In the genomic region with DNA sequence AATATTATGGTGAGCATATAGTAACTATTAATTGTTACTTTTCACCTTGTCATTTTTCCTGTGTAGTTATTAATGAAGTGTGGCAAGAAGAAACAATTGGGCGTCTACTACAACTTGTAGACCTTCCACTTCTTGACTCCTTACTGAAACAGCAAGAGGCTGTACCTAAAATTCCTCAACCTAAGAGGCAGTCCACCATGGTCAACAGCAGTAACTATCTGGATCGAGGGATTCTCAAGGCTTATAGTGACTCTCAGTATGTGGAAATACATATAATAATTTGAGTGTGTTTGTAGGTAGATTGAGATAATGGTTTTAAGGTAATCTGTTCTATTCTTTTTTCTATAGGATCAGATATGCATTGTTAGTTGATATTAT, we compare ENCODE assay signal across 23 cellular contexts. TPM values are rescaled to one million over a fixed set of nuclear protein-coding genes. Genes with fewer than 3 reads are reported as not detected.
DNase-seq lines count a peak whose midpoint lies in the region; ATAC-seq, FAIRE-seq and TF ChIP-seq lines count a peak whose summit lies in the region.
"Had no signal": no experiment of that assay in that cellular context is flagged by ENCODE, and none has a peak within 500 bp of the region (broad histone marks: within the 10 kb centered on the region; RNA-seq: fewer than 3 reads in every experiment).

No MANE protein-coding gene starts in this region.

- TF ChIP-seq CTCF in IMR-90 (conservative IDR thresholded peaks at IDR 0.05; ENCODE audit: low read depth, low read length) (no peak), K562 (IDR thresholded peaks at IDR 0.05 in 2 of 3, conservative IDR thresholded peaks at IDR 0.05 in 1 of 3; ENCODE audit: insufficient read depth in 2 of 3, low read depth in 1 of 3, low read length in 3 of 3) (no peak), mesothelial cell of epicardium (IDR thresholded peaks at IDR 0.05; ENCODE audit: unreplicated experiment) (no peak), body of pancreas (IDR thresholded peaks at IDR 0.05) (no peak)

- DNase-seq in IMR-90 (no peak), K562 (ENCODE audit: extremely low read depth in 1 of 4, low spot score in 3 of 4) (no peak), mesothelial cell of epicardium (ENCODE audit: low spot score in 2 of 2, unreplicated experiment in 2 of 2) (no peak), T-cell (no peak), NK-92 (lab: John Stamatoyannopoulos, UW; ENCODE audit: unreplicated experiment) (no peak), NCI-H510A (lab: John Stamatoyannopoulos, UW) (no peak), body of pancreas (no peak)
- DNase-seq: CD4-positive, alpha-beta T cell; COR-L47; DMS 273 treated with DMSO at 0.1 percent for 48 hours; DMS79 treated with DMSO at 0.1 percent for 48 hours; GOT3; HCEC 1CT; MV-4-11; NCI-H1105 treated with DMSO at 0.1 percent for 48 hours; NCI-H1694; NCI-H2081; NCI-H446; NCI-H526 treated with DMSO at 0.1 percent for 48 hours; Right ventricle myocardium superior had no signal

- POLR2A ChIA-PET in IMR-90 (lab: Charles Lee; ENCODE audit: unreplicated experiment) (no interaction called here), K562 (lab: Yijun Ruan, JAX) (interaction anchor here (2.1 to 3.1 kb wide), 3 partner anchors 11 to 13 kb away, joined by 7 to 25 read pairs (median 9); partner anchors contain the start of genes DEPDC7 and TCP11L1), T-cell (lab: Charles Lee) (interaction anchor here (0.6 to 0.7 kb wide), 2 partner anchors 97 to 119 kb away, joined by 3 to 4 read pairs; no protein-coding TSS in a partner anchor)

- H3K4ac ChIP-seq in IMR-90 (ENCODE audit: low read depth, low read length): peak overlapping the region; percentile 79

- no peaks in the 10 kb centered on the region for H3K27me3 ChIP-seq in IMR-90 (ENCODE audit: control insufficient read depth, insufficient read depth, low read length)
- no peaks in the 10 kb centered on the region for H3K27me3 ChIP-seq in K562 (ENCODE audit: control insufficient read depth in 2 of 2, insufficient read depth in 2 of 2, low read length in 2 of 2)
- H3K27me3 ChIP-seq in body of pancreas: no peaks in the 10 kb centered on the region
- H3K27me3 ChIP-seq: BLaER1 had no signal

- no peak overlapping the region for H3K9ac ChIP-seq in IMR-90 (ENCODE audit: low read depth, low read length)
- H3K9ac ChIP-seq in K562 (ENCODE audit: insufficient read depth in 1 of 2, low read depth in 2 of 2, low read length in 2 of 2): no peak overlapping the region
- H3K9ac ChIP-seq: BLaER1 had no signal

- H3K27ac ChIP-seq in IMR-90 (ENCODE audit: insufficient read depth, low read length) (peak overlapping the region; percentile 25; the same call in 1 of the 2 replicates), K562 (ENCODE audit: extremely low read depth, low read depth, low read length) (no peak overlapping the region), body of pancreas (peak overlapping the region in 1 of 4 donors; percentile 6)
- H3K27ac ChIP-seq: BLaER1 had no signal

- peak overlapping the region; percentile 86 for H2BK5ac ChIP-seq in IMR-90 (ENCODE audit: low read depth, low read length, poor library complexity, severe bottlenecking)

- no peaks in the 10 kb centered on the region for H3K9me3 ChIP-seq in IMR-90 (ENCODE audit: control insufficient read depth, insufficient read depth, low read length)
- no peaks in the 10 kb centered on the region for H3K9me3 ChIP-seq in K562 (replicated peaks; ENCODE audit: control insufficient read depth, insufficient read depth, low read depth, low read length)
- no peaks in the 10 kb centered on the region for H3K9me3 ChIP-seq in body of pancreas
- H3K9me3 ChIP-seq: BLaER1 had no signal

- H3K4me2 ChIP-seq in IMR-90 (ENCODE audit: low read depth, low read length): peak overlapping the region; percentile 88
- no peak overlapping the region for H3K4me2 ChIP-seq in K562 (ENCODE audit: insufficient read depth, low read length)
- H3K4me2 ChIP-seq: BLaER1 had no signal

- peaks cover 4% of the 10 kb centered on the region for H3K4me1 ChIP-seq in IMR-90 (ENCODE audit: control insufficient read depth, insufficient read depth, low read length)
- no peaks in the 10 kb centered on the region for H3K4me1 ChIP-seq in K562 (replicated peaks in 1 of 2; ENCODE audit: control insufficient read depth in 2 of 2, insufficient read depth in 2 of 2, low read length in 2 of 2)
- no peaks in the 10 kb centered on the region for H3K4me1 ChIP-seq in body of pancreas
- H3K4me1 ChIP-seq: BLaER1 had no signal

- H3K27me3 Mint-ChIP-seq in mesothelial cell of epicardium (ENCODE audit: low read depth) (no peaks in the 10 kb centered on the region), T-cell (peaks cover 0 to 8% of the 10 kb centered on the region in 2 donors)
- H3K27me3 Mint-ChIP-seq: CD4-positive, alpha-beta T cell had no signal

- no peak overlapping the region; the same call in 1 of the 2 replicates for H3K56ac ChIP-seq in IMR-90 (ENCODE audit: extremely low read depth, insufficient read depth, low read length)

- dilution Hi-C loops in IMR-90 (cut with HindIII; ENCODE audit: low sequenced_read_pairs, unreplicated experiment): no loop called here

- H3K14ac ChIP-seq in IMR-90 (replicated peaks; ENCODE audit: low read depth, low read length): peak overlapping the region; percentile 87

- TF ChIP-seq RAD21 in IMR-90 (IDR thresholded peaks at IDR 0.05; ENCODE audit: low read length) (no peak), K562 (CRISPR knock-in tag; conservative IDR thresholded peaks at IDR 0.05 in 1 of 2, IDR thresholded peaks at IDR 0.05 in 1 of 2) (no peak)

- peak overlapping the region in 1 of 2 experiments; percentile 24; a peak in 1 of 4 replicates for H4K8ac ChIP-seq in IMR-90 (ENCODE audit: low read depth in 2 of 2, low read length in 2 of 2)

- ATAC-seq in IMR-90 (ENCODE audit: low read depth): peak; percentile 55
- no peak for ATAC-seq in K562
- ATAC-seq in T-cell (replicated peaks in 1 of 4): no peak
- ATAC-seq in body of pancreas: no peak
- ATAC-seq: GM12878 had no signal

- no CpG with 5 or more reads among the region's 2 CpGs for WGBS in IMR-90 (ENCODE audit: extremely low coverage in 2 of 2, insufficient read length in 1 of 2), 2 experiments
- WGBS in K562 (ENCODE audit: insufficient coverage, low coverage, missing lambda C conversion rate): 68% methylated on average over 2 of the region's 2 CpGs
- WGBS in body of pancreas, 2 donors: 63 to 85% methylated on average over 2 of the region's 2 CpGs

- H3K18ac ChIP-seq in IMR-90 (ENCODE audit: low read depth, low read length): peak overlapping the region; percentile 20; the same call in 1 of the 2 replicates

- H2BK20ac ChIP-seq in IMR-90 (ENCODE audit: low read depth, low read length): peak overlapping the region; percentile 63

- CTCF ChIA-PET in IMR-90 (lab: Yijun Ruan, JAX): interaction anchor here (1.1 kb wide), 1 partner anchor 37 kb away, joined by 3 read pairs; no protein-coding TSS in a partner anchor
- CTCF ChIA-PET in K562 (lab: Yijun Ruan, JAX; ENCODE audit: low intra/inter-chr PET ratio): no interaction called here
- CTCF ChIA-PET in T-cell (lab: Charles Lee): no interaction called here

- H3K4me1 Mint-ChIP-seq in mesothelial cell of epicardium (peaks cover 32% of the 10 kb centered on the region), T-cell (no peaks in the 10 kb centered on the region)

- H4K20me1 ChIP-seq in IMR-90 (ENCODE audit: insufficient read depth, low read length) (peaks cover 3% of the 10 kb centered on the region; the same call in 1 of the 2 replicates), K562 (replicated peaks; ENCODE audit: control insufficient read depth, insufficient read depth, low read length) (no peaks in the 10 kb centered on the region)
- H4K20me1 ChIP-seq: BLaER1 had no signal

- no peak for TF ChIP-seq EP300 in K562 (IDR thresholded peaks at IDR 0.05; ENCODE audit: low read length)

- peaks cover 10% of the 10 kb centered on the region in 2 experiments; a peak in 3 of 4 replicates for H3K79me1 ChIP-seq in IMR-90 (ENCODE audit: low read depth in 1 of 2, low read length in 2 of 2)

- no peak overlapping the region for H3K4me3 Mint-ChIP-seq in mesothelial cell of epicardium
- no peak overlapping the region for H3K4me3 Mint-ChIP-seq in T-cell
- H3K4me3 Mint-ChIP-seq: CD4-positive, alpha-beta T cell had no signal

- H4K5ac ChIP-seq in IMR-90 (ENCODE audit: low read depth, low read length): no peak overlapping the region

- H2BK120ac ChIP-seq in IMR-90 (ENCODE audit: low read depth, low read length): peak overlapping the region; percentile 64

- FAIRE-seq in K562 (lab: Jason Lieb, UNC): peak; percentile 6
- FAIRE-seq: GM12878, HTR-8/SVneo had no signal

- BruUV-seq in IMR-90 (replicated peaks; lab: Mats Ljungman, UMichigan): no TSS peak
- no TSS peak for BruUV-seq in K562 (replicated peaks; lab: Mats Ljungman, UMichigan)

- H2BK15ac ChIP-seq in IMR-90 (ENCODE audit: low read depth, low read length): peak overlapping the region; percentile 63; the same call in 1 of the 3 replicates

- H3K27ac Mint-ChIP-seq in mesothelial cell of epicardium: peak overlapping the region; percentile 90
- no peak overlapping the region for H3K27ac Mint-ChIP-seq in T-cell
- H3K27ac Mint-ChIP-seq: CD4-positive, alpha-beta T cell had no signal

- H3K4me3 ChIP-seq in IMR-90 (ENCODE audit: insufficient read depth, low read depth, low read length) (no peak overlapping the region), K562 (no peak overlapping the region), body of pancreas (no peak overlapping the region)
- H3K4me3 ChIP-seq: BLaER1, GM12878 had no signal

- H2AK9ac ChIP-seq in IMR-90 (replicated peaks; ENCODE audit: low read depth, low read length, poor library complexity): no peak overlapping the region

- H3K23ac ChIP-seq in IMR-90 (ENCODE audit: low read depth, low read length): peak overlapping the region; percentile 62; the same call in 1 of the 2 replicates

- intact Hi-C loops in IMR-90 (cut with micrococcal nuclease) (no loop called here), K562 (cut with micrococcal nuclease) (no loop called here), body of pancreas (cut with DNase I) (no loop called here)

- TF ChIP-seq POLR2A in IMR-90 (IDR thresholded peaks at IDR 0.05; ENCODE audit: low read depth, low read length): no peak
- no peak for TF ChIP-seq POLR2A in K562 (conservative IDR thresholded peaks at IDR 0.05)
- no peak for TF ChIP-seq POLR2A in body of pancreas (IDR thresholded peaks at IDR 0.05)

- H3K9me1 ChIP-seq in IMR-90 (ENCODE audit: insufficient read depth, low read length) (no peaks in the 10 kb centered on the region), K562 (ENCODE audit: control insufficient read depth, insufficient read depth, low read length) (no peaks in the 10 kb centered on the region)

- peak overlapping the region; percentile 45; the same call in 1 of the 2 replicates for H4K91ac ChIP-seq in IMR-90 (ENCODE audit: insufficient read depth, low read depth, low read length)

- H3K36me3 ChIP-seq in IMR-90 (ENCODE audit: control insufficient read depth, insufficient read depth, low read length) (no peaks in the 10 kb centered on the region), K562 (ENCODE audit: control insufficient read depth, insufficient read depth, low read length) (peaks cover 12% of the 10 kb centered on the region; the same call in 2 of the 3 replicates), body of pancreas (replicated peaks in 1 of 2; ENCODE audit: insufficient read depth in 1 of 2, low read depth in 2 of 2) (no peaks in the 10 kb centered on the region)
- H3K36me3 ChIP-seq: BLaER1 had no signal

- H2AFZ ChIP-seq in IMR-90 (replicated peaks; ENCODE audit: low read length, poor library complexity) (no peak overlapping the region), K562 (ENCODE audit: low read depth, low read length) (no peak overlapping the region)

- no peaks in the 10 kb centered on the region for H3K79me2 ChIP-seq in K562 (ENCODE audit: control insufficient read depth, insufficient read depth, low read length)

- H3K9me3 Mint-ChIP-seq in mesothelial cell of epicardium (no peaks in the 10 kb centered on the region), T-cell (no peaks in the 10 kb centered on the region)
- H3K9me3 Mint-ChIP-seq: CD4-positive, alpha-beta T cell had no signal

- peaks cover 2% of the 10 kb centered on the region for H3K36me3 Mint-ChIP-seq in mesothelial cell of epicardium
- no peaks in the 10 kb centered on the region for H3K36me3 Mint-ChIP-seq in T-cell

- in situ Hi-C loops in IMR-90 (cut with MboI; ENCODE audit: low sequenced_read_pairs) (no loop called here), K562 (cut with MboI) (no loop called here)

- H2AK5ac ChIP-seq in IMR-90 (ENCODE audit: low read depth, low read length): peak overlapping the region; percentile 49; the same call in 1 of the 2 replicates

RNA-seq across cellular contexts. Expression of gene TCP11L1, which starts 10.8 kb away (rescaled TPM):
- total RNA-seq in IMR-90 (2012; rRNA removed) (17.4 and 23.1 TPM in 2 replicates), K562 (2014; rRNA removed) (5.8 and 15.3 TPM in 2 replicates), K562 (2014; rRNA removed; fragmentation: Illumina TruSeq; extraction: Trizol) (6.2 and 6.4 TPM in 2 replicates), K562 (2015; rRNA removed; fragmentation: Illumina TruSeq; extraction: Trizol) (4.5 and 4.7 TPM in 2 replicates), K562 (2021) (8.1 and 8.9 TPM in 2 replicates), mesothelial cell of epicardium (18.5 to 20.5 TPM (median 20.3 TPM) in 3 replicates), T-cell (10 to 100 TPM; 12.8 to 20.3 (median 15.1) TPM), body of pancreas (10 to 100 TPM; 26.5 to 41.5 TPM)
- polyA plus RNA-seq in IMR-90 (2012; rRNA removed) (13.7 and 13.9 TPM in 2 replicates), K562 (2011; rRNA removed) (5.8 and 6.1 TPM in 2 replicates), K562 (2014; fragmentation: Illumina TruSeq; extraction: Trizol) (4.5 and 5.4 TPM in 2 replicates), K562 (2014; fragmentation: Nextera tagmentation; extraction: Ambion mirVana) (1 to 10 TPM; 1.6 TPM), K562 (2014; rRNA removed) (4.1 and 4.3 TPM in 2 replicates)
- 8.7 and 8.9 TPM in 2 replicates for polyA plus RNA-seq in IMR-90 (2012; cell fraction: cytosol; rRNA removed)
- 9.7 and 14.1 TPM in 2 replicates for polyA plus RNA-seq in IMR-90 (2012; cell fraction: nucleus; rRNA removed; ENCODE audit: low replicate concordance)
- total RNA-seq in K562 (2011; cell fraction: chromatin; rRNA removed; ENCODE audit: low replicate concordance): 15.7 and 21.6 TPM in 2 replicates
- 8.2 and 9.9 TPM in 2 replicates for total RNA-seq in K562 (2011; cell fraction: nucleolus; rRNA removed)
- total RNA-seq in K562 (2011; cell fraction: nucleoplasm; rRNA removed): 15.8 and 19.5 TPM in 2 replicates
- polyA plus RNA-seq in K562 (2011; cell fraction: cytosol; rRNA removed): 4.6 and 6.3 TPM in 2 replicates
- 4.9 and 5.8 TPM in 2 replicates for polyA plus RNA-seq in K562 (2011; cell fraction: nucleus; rRNA removed)
- 2.4 and 3.6 TPM in 2 replicates for polyA plus RNA-seq in K562 (2012)
- polyA minus RNA-seq in K562 (2011; rRNA and poly(A)+ RNA removed): 17.5 and 18.7 TPM in 2 replicates
- 8.2 and 9.4 TPM in 2 replicates for polyA minus RNA-seq in K562 (2011; cell fraction: cytosol; rRNA and poly(A)+ RNA removed)
- 5.0 and 10.7 TPM in 2 replicates for polyA minus RNA-seq in K562 (2011; cell fraction: nucleus; rRNA and poly(A)+ RNA removed)

RNA-seq across cellular contexts. Expression of gene DEPDC7, which starts 12.8 kb away (rescaled TPM):
- total RNA-seq in IMR-90 (2012; rRNA removed) (9.7 TPM in 2 replicates), K562 (2014; rRNA removed) (8.4 and 10.3 TPM in 2 replicates), K562 (2014; rRNA removed; fragmentation: Illumina TruSeq; extraction: Trizol) (13.8 and 13.9 TPM in 2 replicates), K562 (2015; rRNA removed; fragmentation: Illumina TruSeq; extraction: Trizol) (13.8 and 15.5 TPM in 2 replicates), K562 (2021) (9.4 and 9.5 TPM in 2 replicates), mesothelial cell of epicardium (4.7 to 5.2 TPM (median 5.1 TPM) in 3 replicates), T-cell (1 to 10 TPM; 2.1 to 5.3 (median 2.5) TPM), body of pancreas (1 to 10 TPM in 1 of 2 donors, under 1 TPM in 1; 0.99 to 6.0 TPM)
- polyA plus RNA-seq in IMR-90 (2012; rRNA removed) (5.9 and 7.4 TPM in 2 replicates), K562 (2011; rRNA removed) (14.5 and 19.9 TPM in 2 replicates), K562 (2014; fragmentation: Illumina TruSeq; extraction: Trizol) (12.7 and 15.7 TPM in 2 replicates), K562 (2014; fragmentation: Nextera tagmentation; extraction: Ambion mirVana) (1 to 10 TPM; 5.4 to 8.1 TPM), K562 (2014; rRNA removed) (12.0 and 13.8 TPM in 2 replicates)
- polyA plus RNA-seq in IMR-90 (2012; cell fraction: cytosol; rRNA removed): 1.2 and 1.6 TPM in 2 replicates
- polyA plus RNA-seq in IMR-90 (2012; cell fraction: nucleus; rRNA removed; ENCODE audit: low replicate concordance): 2.8 and 14.1 TPM in 2 replicates
- total RNA-seq in K562 (2011; cell fraction: chromatin; rRNA removed; ENCODE audit: low replicate concordance): 16.3 and 28.3 TPM in 2 replicates
- 7.8 and 9.7 TPM in 2 replicates for total RNA-seq in K562 (2011; cell fraction: nucleolus; rRNA removed)
- total RNA-seq in K562 (2011; cell fraction: nucleoplasm; rRNA removed): 16.7 and 18.7 TPM in 2 replicates
- 3.4 and 6.0 TPM in 2 replicates for polyA plus RNA-seq in K562 (2011; cell fraction: cytosol; rRNA removed)
- 12.6 and 16.7 TPM in 2 replicates for polyA plus RNA-seq in K562 (2011; cell fraction: nucleus; rRNA removed)
- 5.3 and 7.0 TPM in 2 replicates for polyA plus RNA-seq in K562 (2012)
- 13.2 and 14.0 TPM in 2 replicates for polyA minus RNA-seq in K562 (2011; rRNA and poly(A)+ RNA removed)
- polyA minus RNA-seq in K562 (2011; cell fraction: cytosol; rRNA and poly(A)+ RNA removed): 4.3 and 5.2 TPM in 2 replicates
- 11.3 and 13.6 TPM in 2 replicates for polyA minus RNA-seq in K562 (2011; cell fraction: nucleus; rRNA and poly(A)+ RNA removed)
